In the genomic region with DNA sequence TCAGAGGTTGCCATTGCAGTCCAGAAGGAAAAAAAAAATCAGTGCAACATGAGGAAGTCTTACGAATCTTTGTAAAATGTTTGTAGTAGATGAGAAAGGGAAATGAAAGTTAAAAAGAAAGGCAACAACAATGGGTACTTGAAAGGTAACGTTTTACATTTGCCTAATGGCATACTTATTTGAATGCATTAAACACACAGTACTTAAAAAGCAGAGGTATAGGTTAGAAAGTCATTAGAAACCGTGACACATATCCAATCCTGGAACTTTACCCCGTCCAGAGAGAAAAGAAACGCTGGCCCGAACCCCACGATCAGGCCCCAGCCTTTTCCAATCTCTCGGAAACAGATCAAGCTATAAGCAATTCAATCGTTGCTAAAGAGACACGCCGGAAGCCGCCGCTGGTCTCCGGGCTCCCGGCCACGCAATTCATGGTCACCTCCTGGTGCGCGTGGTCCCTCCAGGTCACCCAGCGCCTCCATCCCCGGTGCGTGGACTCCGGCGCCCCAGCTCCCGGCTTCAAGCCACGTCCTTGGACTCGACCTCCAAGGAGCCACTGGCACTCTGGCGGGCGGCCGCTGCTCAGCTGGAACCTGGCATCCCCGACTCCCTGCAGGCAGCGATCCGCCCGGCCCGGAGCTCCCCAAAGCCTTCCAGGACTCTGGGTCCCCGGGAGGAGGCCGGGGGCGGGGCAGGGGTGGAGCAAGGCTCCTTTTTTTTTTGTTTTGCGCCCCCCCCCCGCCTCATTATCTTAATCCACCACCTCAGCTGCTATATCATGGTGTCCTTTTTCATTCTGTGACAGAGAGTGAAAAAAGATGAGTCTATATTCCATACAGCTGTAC, we compare ENCODE assay signal across 8 cellular contexts. TPM values are rescaled to one million over a fixed set of nuclear protein-coding genes. Genes with fewer than 3 reads are reported as not detected.
DNase-seq lines count a peak whose midpoint lies in the region; ATAC-seq and TF ChIP-seq lines count a peak whose summit lies in the region.

SLC18B1 (minus strand) TSS at position 663 of the 845 bp plus-strand sequence; CDS start at position 482, 181 bp downstream.

- no peak within 1 kb of the TSS for H3K4me2 ChIP-seq in SU-DHL-6 (ENCODE audit: low read depth, low read length, poor library complexity, severe bottlenecking)

- H3K79me2 ChIP-seq in SU-DHL-6 (ENCODE audit: insufficient read depth, low read length), result no peaks in the 10 kb centered on the region

- H3F3A ChIP-seq in SU-DHL-6 (ENCODE audit: insufficient read depth), result peaks cover 9% of the 10 kb centered on the region; the same call in 1 of the 2 replicates

- peak within 1 kb of the TSS in 7 of 8 donors; percentile 76 to 93 (median 90) for H3K27ac Mint-ChIP-seq in CD8-positive, alpha-beta memory T cell

- intact Hi-C loops in left ventricle myocardium inferior (cut with micrococcal nuclease), result no loop called here

- no peaks in the 10 kb centered on the region for H3K9me3 ChIP-seq in CD8-positive, alpha-beta memory T cell (ENCODE audit: low read length)
- H3K9me3 ChIP-seq in SU-DHL-6 (ENCODE audit: insufficient read depth, low read length), result no peaks in the 10 kb centered on the region
- H3K9me3 ChIP-seq in left ventricle myocardium inferior (replicated peaks), result peaks cover 7% of the 10 kb centered on the region

- H4K20me1 ChIP-seq in SU-DHL-6 (ENCODE audit: low read depth, low read length), result no peaks in the 10 kb centered on the region

- H2AFZ ChIP-seq in SU-DHL-6 (ENCODE audit: low read depth, low read length, severe bottlenecking), result no peak within 1 kb of the TSS

- H3K9me3 Mint-ChIP-seq in CD8-positive, alpha-beta memory T cell, result no peaks in the 10 kb centered on the region

- peak within 1 kb of the TSS; percentile 71; the same call in 1 of the 2 replicates for H3K9ac ChIP-seq in SU-DHL-6 (ENCODE audit: low read length)

- peak within 1 kb of the TSS; percentile 11 for H3K27ac ChIP-seq in CD8-positive, alpha-beta memory T cell (ENCODE audit: low read depth, low read length)
- H3K27ac ChIP-seq in SU-DHL-6 (ENCODE audit: low read depth, low read length) (0 out of 2 replicates have a peak within 1 kb of the TSS, but pooled peaks have one; percentile 14), left ventricle myocardium inferior (replicated peaks) (peak within 1 kb of the TSS; percentile 74)

- H3K4me1 Mint-ChIP-seq in CD8-positive, alpha-beta memory T cell, result peaks cover 30 to 49% (median 49%) of the 10 kb centered on the region in 3 donors

- no peak for TF ChIP-seq CTCF in SU-DHL-6 (IDR thresholded peaks at IDR 0.05; ENCODE audit: insufficient read depth, low read length, poor library complexity, severe bottlenecking)
- TF ChIP-seq CTCF in left ventricle myocardium inferior (IDR thresholded peaks at IDR 0.05; ENCODE audit: borderline replicate concordance), result no peak

- H3K27me3 ChIP-seq in CD8-positive, alpha-beta memory T cell (ENCODE audit: insufficient read depth, low read length, poor library complexity, severe bottlenecking), result no peaks in the 10 kb centered on the region
- H3K27me3 ChIP-seq in SU-DHL-6 (ENCODE audit: low read length) (no peaks in the 10 kb centered on the region), left ventricle myocardium inferior (ENCODE audit: low read depth) (no peaks in the 10 kb centered on the region)

- H3K4me3 ChIP-seq in CD8-positive, alpha-beta memory T cell (ENCODE audit: low read length), result peak within 1 kb of the TSS; percentile 73
- peak within 1 kb of the TSS; percentile 64 for H3K4me3 ChIP-seq in SU-DHL-6 (ENCODE audit: insufficient read depth, low read length, poor library complexity, severe bottlenecking)
- peak within 1 kb of the TSS; percentile 81 for H3K4me3 ChIP-seq in left ventricle myocardium inferior

- no peaks in the 10 kb centered on the region for H3K36me3 ChIP-seq in CD8-positive, alpha-beta memory T cell (ENCODE audit: insufficient read depth, low read length)
- H3K36me3 ChIP-seq in SU-DHL-6 (ENCODE audit: low read length), result no peaks in the 10 kb centered on the region
- no peaks in the 10 kb centered on the region for H3K36me3 ChIP-seq in left ventricle myocardium inferior

- POLR2A ChIA-PET in CD8-positive, alpha-beta memory T cell (lab: Charles Lee), result interaction anchor here (0.5 to 2.9 kb wide), 10 partner anchors 11 to 285 kb away, joined by 3 to 64 read pairs (median 6); partner anchors contain the start of genes RPS12 and STX7

- peak; percentile 46 to 73 (median 53) for DNase-seq in CD8-positive, alpha-beta memory T cell
- DNase-seq in anterior cingulate cortex (lab: John Stamatoyannopoulos, UW) (peak in 55 of 58 donors; percentile 15 to 83 (median 62)), left ventricle myocardium inferior (peak; percentile 60), pons (ENCODE audit: low spot score) (peak; percentile 60), NCI-H510A (lab: John Stamatoyannopoulos, UW) (no peak)

- H3K9me2 ChIP-seq in SU-DHL-6 (replicated peaks; ENCODE audit: insufficient read depth, low read length), result no peaks in the 10 kb centered on the region

- H3K27me3 Mint-ChIP-seq in CD8-positive, alpha-beta memory T cell, result no peaks in the 10 kb centered on the region

- ATAC-seq in GM19351 (IDR thresholded peaks at IDR 0.05; ENCODE audit: unreplicated experiment) (peak; percentile 46), HG03378 (IDR thresholded peaks at IDR 0.05; ENCODE audit: unreplicated experiment) (peak; percentile 41)

- CTCF ChIA-PET in CD8-positive, alpha-beta memory T cell (lab: Charles Lee), result interaction anchor here (0.8 to 5.9 kb wide), 18 partner anchors 9 to 280 kb away, joined by 3 to 67 read pairs (median 4); partner anchors contain the start of gene RPS12

- peaks cover 0 to 28% (median 0%) of the 10 kb centered on the region in 3 donors for H3K36me3 Mint-ChIP-seq in CD8-positive, alpha-beta memory T cell

- no peaks in the 10 kb centered on the region for H3K4me1 ChIP-seq in CD8-positive, alpha-beta memory T cell (ENCODE audit: insufficient read depth, low read length)
- H3K4me1 ChIP-seq in left ventricle myocardium inferior, result peaks cover 12% of the 10 kb centered on the region

- H3K4me3 Mint-ChIP-seq in CD8-positive, alpha-beta memory T cell, result no peak within 1 kb of the TSS

RNA-seq across cellular contexts. Expression of gene SLC18B1, which starts in this region (rescaled TPM):
- 1 to 10 TPM; 7.1 to 7.3 TPM for total RNA-seq in CD8-positive, alpha-beta memory T cell
- polyA plus RNA-seq in CD8-positive, alpha-beta memory T cell, result 14.7 TPM
- total RNA-seq in left ventricle myocardium inferior, result 2.7 TPM

Comparison
In these comparisons a context has a peak if more than half of its experiments do, and no peak if none do; other contexts are left out.
1. H3K27ac ChIP-seq: peak in every context shown above with its lines; median percentile 74 in left ventricle myocardium inferior; 14 in SU-DHL-6; 11 in CD8-positive, alpha-beta memory T cell.